8 cellular contexts compared by ENCODE assay signal in genomic region chr5:59275537-59276276, GRCh38.
DNase-seq lines count a peak whose midpoint lies in the region; ATAC-seq, FAIRE-seq and TF ChIP-seq lines count a peak whose summit lies in the region.

No MANE protein-coding gene starts in this region.

- FAIRE-seq in GM12891 (lab: Jason Lieb, UNC): no peak

- H3K9me3 Mint-ChIP-seq in brain: no peaks in the 10 kb centered on the region

- intact Hi-C loops in sciatic nerve (cut with DNase I): no loop called here

- peak overlapping the region; percentile 81 to 95 (median 84) for H3K4me3 Mint-ChIP-seq in brain

- H3K27me3 Mint-ChIP-seq in brain: no peaks in the 10 kb centered on the region

- TF ChIP-seq CTCF in 22Rv1 (IDR thresholded peaks at IDR 0.05) (no peak), brain (conservative IDR thresholded peaks at IDR 0.05) (no peak)

- peak; percentile 84 for DNase-seq in HT-29 (ENCODE audit: low spot score)
- DNase-seq in iPS-NIHi7 (ENCODE audit: extremely low spot score): peak; percentile 70
- no peak for DNase-seq in sciatic nerve (ENCODE audit: low spot score)
- DNase-seq in GM12891 (ENCODE audit: insufficient read length, low spot score): no peak

- H3K27ac ChIP-seq in 22Rv1: peak overlapping the region; percentile 88

- ATAC-seq in sciatic nerve (peak; percentile 94), HG03196 (IDR thresholded peaks at IDR 0.05; ENCODE audit: unreplicated experiment) (no peak), HG03280 (IDR thresholded peaks at IDR 0.05; ENCODE audit: unreplicated experiment) (no peak)

- peak overlapping the region; percentile 2 to 97 (median 86) for H3K27ac Mint-ChIP-seq in brain

- H3K36me3 Mint-ChIP-seq in brain: no peaks in the 10 kb centered on the region

- H3K4me1 Mint-ChIP-seq in brain: peaks cover 46% of the 10 kb centered on the region

- TF ChIP-seq POLR2A in GM12891 (IDR thresholded peaks at IDR 0.05; ENCODE audit: low read depth, low read length): no peak

TF ChIP-seq in GM12891, 5 proteins besides CTCF, POLR2A, EP300 and RAD21:
- TF ChIP-seq PAX5 (IDR thresholded peaks at IDR 0.05; ENCODE audit: insufficient read depth, low read length, severe bottlenecking): no peak
- TF ChIP-seq POLR2AphosphoS5 (IDR thresholded peaks at IDR 0.05; ENCODE audit: low read depth, low read length): no peak
- TF ChIP-seq TAF1 (IDR thresholded peaks at IDR 0.05; ENCODE audit: low read depth, low read length): no peak
- TF ChIP-seq SPI1 (IDR thresholded peaks at IDR 0.05; ENCODE audit: low read depth, low read length): no peak

Comparison
In these comparisons a context has a peak if more than half of its experiments do, and no peak if none do; other contexts are left out.
1. DNase-seq: peak in HT-29 (single experiment) and iPS-NIHi7 (single experiment); none in sciatic nerve (single experiment) and GM12891 (single experiment).